Comparison of ENCODE assay signal across 23 cellular contexts in genomic region chr7:136045992-136046391, GRCh38.
A peak's percentile ranks its signal among the peaks of the same experiment; 100 is the strongest.
DNase-seq lines count a peak whose midpoint lies in the region; ATAC-seq, FAIRE-seq and TF ChIP-seq lines count a peak whose summit lies in the region.
"Had no signal": no experiment of that assay in that cellular context is flagged by ENCODE, and none has a peak within 500 bp of the region (broad histone marks: within the 10 kb centered on the region; RNA-seq: fewer than 3 reads in every experiment).

No MANE protein-coding gene starts in this region.

- H3K9ac ChIP-seq in liver (ENCODE audit: low read depth in 1 of 2, low read length in 2 of 2) (no peak overlapping the region), HepG2 (ENCODE audit: insufficient read depth, low read depth, low read length) (no peak overlapping the region)
- H3K9ac ChIP-seq: BLaER1 had no signal

- H3K27ac ChIP-seq in liver (ENCODE audit: low read depth in 1 of 2, low read length in 2 of 2) (no peak overlapping the region), HepG2 (ENCODE audit: extremely low read length, insufficient read depth, low read length) (no peak overlapping the region), prostate gland (peak overlapping the region; percentile 67 to 71), testis (peak overlapping the region; percentile 88 to 91)
- H3K27ac ChIP-seq: BLaER1, SJSA1 had no signal

- intact Hi-C loops in HepG2 (cut with micrococcal nuclease; ENCODE audit: unreplicated experiment) (no loop called here), prostate gland (cut with DNase I) (no loop called here), testis (cut with DNase I; ENCODE audit: low total_unique reads) (no loop called here), left colon (cut with DNase I, micrococcal nuclease) (no loop called here)

- WGBS in liver = 57% methylated on average over 1 of the region's 1 CpG
- 0% methylated on average over 1 of the region's 1 CpG for WGBS in HepG2 (ENCODE audit: low lambda C conversion rate)
- WGBS in prostate gland = 33% methylated on average over 1 of the region's 1 CpG
- WGBS in testis, 2 donors = 25 to 69% methylated on average over 1 of the region's 1 CpG

- TF ChIP-seq EP300 in HepG2 (IDR thresholded peaks at IDR 0.05; ENCODE audit: low read depth in 2 of 2, low read length in 2 of 2) = no peak
- TF ChIP-seq EP300 in HepG2 (CRISPR knock-in tag; IDR thresholded peaks at IDR 0.05; ENCODE audit: borderline replicate concordance) = no peak

- H2AFZ ChIP-seq in HepG2 (ENCODE audit: low read length) = no peak overlapping the region

- no peak for FAIRE-seq in HepG2 (lab: Jason Lieb, UNC)
- FAIRE-seq: A204.1, D721Med, GM19239, H1 had no signal

- POLR2A ChIA-PET in HepG2 (lab: Yijun Ruan, JAX) = no interaction called here

- peaks cover 0 to 3% (median 0%) of the 10 kb centered on the region in 4 donors for H3K27me3 ChIP-seq in liver (ENCODE audit: control insufficient read depth in 4 of 4, insufficient read depth in 4 of 4, low read length in 3 of 4)
- no peaks in the 10 kb centered on the region for H3K27me3 ChIP-seq in HepG2 (ENCODE audit: control insufficient read depth in 1 of 2, insufficient read depth in 2 of 2, low read length in 2 of 2)
- H3K27me3 ChIP-seq in prostate gland (replicated peaks; ENCODE audit: insufficient read depth) = no peaks in the 10 kb centered on the region
- H3K27me3 ChIP-seq in testis = no peaks in the 10 kb centered on the region
- H3K27me3 ChIP-seq: BLaER1, SJSA1 had no signal

- ATAC-seq in HepG2 = no peak
- ATAC-seq in left colon = no peak
- no peak for ATAC-seq in GM21447 (IDR thresholded peaks at IDR 0.05; ENCODE audit: unreplicated experiment)
- ATAC-seq: PC-3 had no signal

- TF ChIP-seq CTCF in liver (IDR thresholded peaks at IDR 0.05; ENCODE audit: low read depth, low read length, missing input control) (no peak), HepG2 (CRISPR knock-in tag; IDR thresholded peaks at IDR 0.05) (no peak), prostate gland (IDR thresholded peaks at IDR 0.05) (no peak), testis (IDR thresholded peaks at IDR 0.05) (no peak)

- TF ChIP-seq RAD21 in liver (IDR thresholded peaks at IDR 0.05) (peak in 1 of 2 donors; percentile 29), HepG2 (CRISPR knock-in tag; IDR thresholded peaks at IDR 0.05) (no peak)

- in situ Hi-C loops in HepG2 (cut with HindIII; ENCODE audit: extremely low pct_ligation_motif_present, low pct_unique_long_range_greater_than_20kb) = no loop called here

- H3K79me2 ChIP-seq in HepG2 (ENCODE audit: insufficient read depth, low read length) = no peaks in the 10 kb centered on the region

- no peaks in the 10 kb centered on the region for H4K20me1 ChIP-seq in HepG2 (ENCODE audit: insufficient read depth, low read length)
- H4K20me1 ChIP-seq: BLaER1 had no signal

- no TSS peak for BruUV-seq in HepG2 (replicated peaks; lab: Mats Ljungman, UMichigan)

- H3K4me3 ChIP-seq in liver (ENCODE audit: low read depth in 1 of 3, low read length in 3 of 3) (no peak overlapping the region), HepG2 (replicated peaks in 1 of 3; ENCODE audit: insufficient read depth in 1 of 3, low read depth in 2 of 3, low read length in 3 of 3) (no peak overlapping the region), prostate gland (no peak overlapping the region), testis (no peak overlapping the region)
- H3K4me3 ChIP-seq: BLaER1, SJSA1 had no signal

- TF ChIP-seq POLR2A in HepG2 (IDR thresholded peaks at IDR 0.05; ENCODE audit: insufficient read depth in 1 of 2, low read depth in 2 of 2, low read length in 2 of 2) (no peak), prostate gland (IDR thresholded peaks at IDR 0.05) (no peak), testis (IDR thresholded peaks at IDR 0.05) (no peak)

- no peaks in the 10 kb centered on the region for H3K9me3 ChIP-seq in liver (ENCODE audit: control insufficient read depth in 4 of 4, low read length in 3 of 4)
- H3K9me3 ChIP-seq in HepG2 (ENCODE audit: low read length) = no peaks in the 10 kb centered on the region
- H3K9me3 ChIP-seq in prostate gland = no peaks in the 10 kb centered on the region
- H3K9me3 ChIP-seq in testis = no peaks in the 10 kb centered on the region
- H3K9me3 ChIP-seq: BLaER1, SJSA1 had no signal

- H3K4me1 ChIP-seq in liver (ENCODE audit: control insufficient read depth in 4 of 4, insufficient read depth in 4 of 4, low read length in 3 of 4) (no peaks in the 10 kb centered on the region), HepG2 (ENCODE audit: insufficient read depth, low read length) (no peaks in the 10 kb centered on the region), prostate gland (replicated peaks) (peaks cover 2% of the 10 kb centered on the region), testis (peaks cover 46% of the 10 kb centered on the region)
- H3K4me1 ChIP-seq: BLaER1, SJSA1 had no signal

- H3K4me2 ChIP-seq in HepG2 (ENCODE audit: low read depth, low read length) = no peak overlapping the region
- H3K4me2 ChIP-seq: BLaER1 had no signal

- CTCF ChIA-PET in HepG2 (lab: Yijun Ruan, JAX; ENCODE audit: low intra/inter-chr PET ratio, low total read pairs) = no interaction called here

- H3K36me3 ChIP-seq in liver (ENCODE audit: control insufficient read depth in 4 of 4, insufficient read depth in 3 of 4, low read depth in 1 of 4, low read length in 3 of 4) (no peaks in the 10 kb centered on the region), HepG2 (replicated peaks in 1 of 2; ENCODE audit: control insufficient read depth in 1 of 2, insufficient read depth in 2 of 2, low read length in 2 of 2) (no peaks in the 10 kb centered on the region), prostate gland (no peaks in the 10 kb centered on the region), testis (ENCODE audit: low read depth, missing control alignments) (no peaks in the 10 kb centered on the region)
- H3K36me3 ChIP-seq: BLaER1, SJSA1 had no signal

- DNase-seq in HepG2 (ENCODE audit: low spot score) (no peak), prostate gland (ENCODE audit: low spot score) (peak; percentile 36), testis (peak; percentile 82), left colon (no peak), nucleus accumbens (lab: John Stamatoyannopoulos, UW) (no peak)
- DNase-seq: CD4-positive, CD25-positive, alpha-beta regulatory T cell; HCEC 1CT; IMR-90; KG1; MM.1S; NCI-H2029; NCI-H446 treated with DMSO at 0.1 percent for 48 hours; NCI-H526; NK-92 treated with Interleukin-12 subunit alpha and Interleukin-12 subunit beta, amount 100 ng/mL, for 24 hours; PC-3 had no signal

TF ChIP-seq in liver, 16 proteins besides CTCF, POLR2A, EP300 and RAD21:
- peak; percentile 58 for TF ChIP-seq SP1 (IDR thresholded peaks at IDR 0.05)
- TF ChIP-seq HNF4G (IDR thresholded peaks at IDR 0.05) = no peak
- no peak for TF ChIP-seq JUND (IDR thresholded peaks at IDR 0.05)
- TF ChIP-seq TAF1 (conservative IDR thresholded peaks at IDR 0.05) = no peak
- TF ChIP-seq YY1 (IDR thresholded peaks at IDR 0.05) = no peak
- peak; percentile 69 for TF ChIP-seq NR2F2 (IDR thresholded peaks at IDR 0.05)

TF ChIP-seq in HepG2, 621 proteins besides CTCF, POLR2A, EP300 and RAD21:
- no peak for TF ChIP-seq CENPBD1 (CRISPR knock-in tag; IDR thresholded peaks at IDR 0.05; ENCODE audit: borderline replicate concordance, low read depth)
- TF ChIP-seq LCORL (IDR thresholded peaks at IDR 0.05) = no peak
- no peak for TF ChIP-seq LCORL (CRISPR knock-in tag; IDR thresholded peaks at IDR 0.05)
- no peak for TF ChIP-seq PITX1 (CRISPR knock-in tag; IDR thresholded peaks at IDR 0.05)
- TF ChIP-seq KDM3A (CRISPR knock-in tag; IDR thresholded peaks at IDR 0.05; ENCODE audit: low read depth) = no peak
- TF ChIP-seq SMAD9 (CRISPR knock-in tag; IDR thresholded peaks at IDR 0.05) = no peak

Comparison
In these comparisons a context has a peak if more than half of its experiments do, and no peak if none do; other contexts are left out.
1. H3K27ac ChIP-seq: peak in prostate gland (2 of 2) and testis (2 of 2); none in liver (0 of 2) and HepG2 (single experiment).
2. DNase-seq: peak in prostate gland (single experiment) and testis (single experiment); none in HepG2 (single experiment), left colon (0 of 2) and nucleus accumbens (0 of 56).